In the genomic region with DNA sequence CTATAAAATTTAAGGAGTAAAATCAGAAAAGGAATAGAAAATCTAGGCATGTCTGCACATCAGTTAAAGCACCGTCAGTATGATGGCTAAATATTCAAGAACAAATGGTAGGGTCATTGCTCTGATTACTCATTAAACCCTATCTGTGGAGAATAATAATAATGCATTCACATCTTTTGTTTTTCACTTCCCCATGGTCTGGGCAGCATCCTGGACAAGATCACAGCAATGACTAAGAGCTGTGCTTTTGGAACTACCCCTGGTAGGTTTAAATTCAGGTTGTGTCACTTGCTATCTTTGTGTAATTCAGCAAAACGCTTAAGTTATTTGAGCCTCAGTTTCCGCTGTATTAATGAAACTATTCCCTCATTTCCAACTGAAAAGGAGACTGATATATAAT, we compare ENCODE assay signal across 17 cellular contexts. TPM values are rescaled to one million over a fixed set of nuclear protein-coding genes. Genes with fewer than 3 reads are reported as not detected.
DNase-seq lines count a peak whose midpoint lies in the region; ATAC-seq and TF ChIP-seq lines count a peak whose summit lies in the region.
"Had no signal": no experiment of that assay in that cellular context is flagged by ENCODE, and none has a peak within 500 bp of the region (broad histone marks: within the 10 kb centered on the region; RNA-seq: fewer than 3 reads in every experiment).

No MANE protein-coding gene starts in this region.

- no peak for DNase-seq in endodermal cell
- no peak for DNase-seq in left ventricle myocardium inferior
- DNase-seq in mucosa of gallbladder (ENCODE audit: low spot score), result no peak
- no peak for DNase-seq in kidney glomerular epithelial cell (lab: John Stamatoyannopoulos, UW)
- DNase-seq: activated CD4-positive, alpha-beta T cell treated with anti-CD3 and anti-CD28 coated beads for 1 hour; activated effector memory CD4-positive, alpha-beta T cell treated with anti-CD3 and anti-CD28 coated beads, Interleukin-2, amount 50 U/mL, for 16 hours; caudate nucleus; CD8-positive, alpha-beta memory T cell; immature natural killer cell; NCI-H748 treated with DMSO at 0.1 percent for 48 hours; right cardiac atrium; transverse colon had no signal

- H3K9ac ChIP-seq in OCI-LY3 (ENCODE audit: low read length) (peak overlapping the region; percentile 67), endodermal cell (ENCODE audit: extremely low read depth, low read length, poor library complexity, severe bottlenecking) (no peak overlapping the region)

- H3K36me3 Mint-ChIP-seq in endodermal cell (ENCODE audit: low read depth), result no peaks in the 10 kb centered on the region
- H3K36me3 Mint-ChIP-seq: CD8-positive, alpha-beta memory T cell; immature natural killer cell had no signal

- no peak overlapping the region for H2AFZ ChIP-seq in OCI-LY3 (ENCODE audit: low read depth, low read length)

- no peaks in the 10 kb centered on the region for H3K4me1 Mint-ChIP-seq in endodermal cell
- H3K4me1 Mint-ChIP-seq: immature natural killer cell had no signal

- no peaks in the 10 kb centered on the region for H3K27me3 Mint-ChIP-seq in endodermal cell (ENCODE audit: insufficient read depth)
- H3K27me3 Mint-ChIP-seq: CD8-positive, alpha-beta memory T cell had no signal

- H4K20me1 ChIP-seq in OCI-LY3 (ENCODE audit: insufficient read depth, low read length), result no peaks in the 10 kb centered on the region

- peaks cover 3% of the 10 kb centered on the region for H3K36me3 ChIP-seq in OCI-LY3 (replicated peaks; ENCODE audit: low read depth, low read length)
- H3K36me3 ChIP-seq in endodermal cell (ENCODE audit: control insufficient read depth, insufficient read depth, low read length), result no peaks in the 10 kb centered on the region
- no peaks in the 10 kb centered on the region for H3K36me3 ChIP-seq in left ventricle myocardium inferior
- H3K36me3 ChIP-seq: transverse colon had no signal

- no peaks in the 10 kb centered on the region for H3K27me3 ChIP-seq in OCI-LY3 (ENCODE audit: low read depth, low read length)
- H3K27me3 ChIP-seq in endodermal cell (ENCODE audit: control insufficient read depth, insufficient read depth, low read length, poor library complexity, severe bottlenecking), result no peaks in the 10 kb centered on the region
- no peaks in the 10 kb centered on the region for H3K27me3 ChIP-seq in left ventricle myocardium inferior (ENCODE audit: low read depth)
- H3K27me3 ChIP-seq: transverse colon had no signal

- H3K4me3 Mint-ChIP-seq in endodermal cell, result no peak overlapping the region
- H3K4me3 Mint-ChIP-seq: CD8-positive, alpha-beta memory T cell; immature natural killer cell had no signal

- peaks cover 11% of the 10 kb centered on the region for H3K9me3 Mint-ChIP-seq in endodermal cell

- H3K27ac ChIP-seq in OCI-LY3 (ENCODE audit: low read length), result peak overlapping the region; percentile 96
- no peak overlapping the region for H3K27ac ChIP-seq in endodermal cell (ENCODE audit: low read depth, low read length)
- H3K27ac ChIP-seq in left ventricle myocardium inferior (replicated peaks), result no peak overlapping the region
- H3K27ac ChIP-seq: transverse colon had no signal

- no peak for TF ChIP-seq CTCF in OCI-LY3 (IDR thresholded peaks at IDR 0.05; ENCODE audit: low read depth, low read length)
- TF ChIP-seq CTCF in endodermal cell (conservative IDR thresholded peaks at IDR 0.05), result no peak
- TF ChIP-seq CTCF in left ventricle myocardium inferior (IDR thresholded peaks at IDR 0.05; ENCODE audit: borderline replicate concordance), result no peak

- WGBS in endodermal cell (ENCODE audit: insufficient coverage in 1 of 2, insufficient read length in 1 of 2), 2 experiments, result 85 to 100% methylated on average over 1 to 3 of the region's 3 CpGs

- peak; percentile 99 for ATAC-seq in GM18867 (IDR thresholded peaks at IDR 0.05; ENCODE audit: unreplicated experiment)
- peak; percentile 99 for ATAC-seq in GM21447 (IDR thresholded peaks at IDR 0.05; ENCODE audit: unreplicated experiment)
- ATAC-seq in HG03039 (IDR thresholded peaks at IDR 0.05; ENCODE audit: unreplicated experiment), result peak; percentile 93
- ATAC-seq: right cardiac atrium, SK-N-SH treated with all-trans-retinoic acid at 6 μM for 48 hours had no signal

- H3K4me3 ChIP-seq in OCI-LY3 (ENCODE audit: low read length) (peak overlapping the region; percentile 26; the same call in 1 of the 2 replicates), endodermal cell (ENCODE audit: low read length) (no peak overlapping the region), left ventricle myocardium inferior (no peak overlapping the region)
- H3K4me3 ChIP-seq: transverse colon had no signal

- H3K4me1 ChIP-seq in OCI-LY3 (ENCODE audit: low read length), result peaks cover 62% of the 10 kb centered on the region
- no peaks in the 10 kb centered on the region for H3K4me1 ChIP-seq in endodermal cell (ENCODE audit: control insufficient read depth, insufficient read depth, low read length)
- no peaks in the 10 kb centered on the region for H3K4me1 ChIP-seq in left ventricle myocardium inferior
- H3K4me1 ChIP-seq: transverse colon had no signal

- no peaks in the 10 kb centered on the region for H3K79me2 ChIP-seq in OCI-LY3 (ENCODE audit: low read length)

- no peak overlapping the region for H3K27ac Mint-ChIP-seq in endodermal cell
- H3K27ac Mint-ChIP-seq: CD8-positive, alpha-beta memory T cell; immature natural killer cell had no signal

- intact Hi-C loops in left ventricle myocardium inferior (cut with micrococcal nuclease), result no loop called here

- H3K4me2 ChIP-seq in OCI-LY3 (ENCODE audit: low read length), result peak overlapping the region; percentile 50

- H3K9me3 ChIP-seq in OCI-LY3 (ENCODE audit: insufficient read depth, low read length) (peaks cover 7% of the 10 kb centered on the region; the same call in 1 of the 2 replicates), endodermal cell (ENCODE audit: control insufficient read depth, low read length) (no peaks in the 10 kb centered on the region), left ventricle myocardium inferior (replicated peaks) (peaks cover 23% of the 10 kb centered on the region)

RNA-seq across cellular contexts. Expression of a gene that starts 33.1 kb away (rescaled TPM):
- total RNA-seq in endodermal cell, result not detected
- polyA plus RNA-seq in endodermal cell (2013, experiment 1 of 2), result not detected
- 0.29 TPM for polyA plus RNA-seq in endodermal cell (2013, experiment 2 of 2)
- total RNA-seq in left ventricle myocardium inferior, result not detected
- total RNA-seq in mucosa of gallbladder, result not detected
- total RNA-seq: right cardiac atrium had no signal
- polyA plus RNA-seq: right cardiac atrium had no signal
